In the genomic region with DNA sequence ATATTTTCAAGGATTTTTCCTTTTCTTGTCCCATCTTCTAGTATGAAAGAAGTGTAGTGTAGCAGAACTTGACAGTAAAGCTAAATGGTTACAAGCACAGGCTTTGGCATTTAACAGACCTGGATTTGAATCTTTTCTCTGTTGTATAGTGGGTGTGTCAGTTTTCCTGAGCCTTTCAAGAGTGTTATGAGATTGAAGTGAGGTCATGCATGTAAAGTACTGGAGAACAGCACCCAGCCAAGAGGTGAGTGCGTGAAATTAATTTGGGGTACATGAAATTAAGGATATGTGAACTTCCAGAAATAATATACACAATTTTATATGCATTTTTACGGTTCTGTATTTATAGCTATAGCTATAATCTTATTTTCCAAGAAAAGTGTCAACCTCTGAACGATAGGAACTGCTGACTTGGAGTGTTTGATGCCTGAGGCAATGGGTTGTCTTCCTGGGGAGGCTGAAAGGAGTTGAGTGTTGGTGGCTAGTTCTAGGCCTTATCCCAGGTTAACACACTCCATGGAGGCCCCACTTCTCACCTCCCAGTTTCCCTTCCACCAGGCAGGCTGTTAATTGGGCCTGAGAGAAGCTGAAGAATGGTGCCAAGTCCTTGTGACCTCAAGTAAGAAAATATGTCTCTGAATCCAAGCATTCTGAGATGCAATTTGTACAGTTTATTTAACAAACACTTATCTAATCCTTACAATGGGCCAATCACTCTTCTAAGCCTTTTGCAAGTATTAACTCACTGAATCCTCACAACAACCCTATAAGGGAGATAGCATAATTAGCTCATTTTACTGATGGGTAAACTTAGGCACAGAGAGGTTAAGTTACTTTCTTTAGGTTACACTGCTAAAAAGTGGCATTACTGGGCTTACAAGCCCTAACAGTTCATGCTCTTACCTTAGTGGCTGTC, we compare ENCODE assay signal across 13 cellular contexts. TPM values are rescaled to one million over a fixed set of nuclear protein-coding genes. Genes with fewer than 3 reads are reported as not detected.
DNase-seq lines count a peak whose midpoint lies in the region; ATAC-seq and TF ChIP-seq lines count a peak whose summit lies in the region.
"Had no signal": no experiment of that assay in that cellular context is flagged by ENCODE, and none has a peak within 500 bp of the region (broad histone marks: within the 10 kb centered on the region; RNA-seq: fewer than 3 reads in every experiment).

No MANE protein-coding gene starts in this region.

- no peak overlapping the region for H3K23ac ChIP-seq in H9 (ENCODE audit: insufficient read length, low read depth, low read length)
- H3K23ac ChIP-seq in trophoblast cell (ENCODE audit: low read length) = no peak overlapping the region

- H3K4me1 ChIP-seq in H9 (ENCODE audit: insufficient read depth, low read length) (peaks cover 38% of the 10 kb centered on the region; the same call in 1 of the 2 replicates), PC-9 (replicated peaks; ENCODE audit: insufficient read depth) (peaks cover 29% of the 10 kb centered on the region), endodermal cell (ENCODE audit: control insufficient read depth, insufficient read depth, low read length) (peaks cover 16% of the 10 kb centered on the region), trophoblast cell (ENCODE audit: control insufficient read depth in 1 of 2, insufficient read depth in 2 of 2, low read length in 2 of 2) (peaks cover 3 to 6% of the 10 kb centered on the region in 2 experiments), right lobe of liver (peaks cover 0 to 8% (median 3%) of the 10 kb centered on the region in 4 donors)
- H3K4me1 ChIP-seq: SJCRH30 had no signal

- WGBS in H9 (ENCODE audit: extremely low coverage, insufficient read length, low lambda C conversion rate) = no CpG with 5 or more reads among the region's 3 CpGs
- 81% methylated on average over 2 of the region's 3 CpGs; no CpG with 5 or more reads in 1 of the 2 experiments for WGBS in endodermal cell (ENCODE audit: insufficient coverage in 1 of 2, insufficient read length in 1 of 2), 2 experiments
- no CpG with 5 or more reads among the region's 3 CpGs for WGBS in trophoblast cell (ENCODE audit: extremely low coverage, insufficient coverage, insufficient read length)
- 87% methylated on average over 3 of the region's 3 CpGs for WGBS in right lobe of liver (ENCODE audit: insufficient coverage, low coverage, low lambda C conversion rate, missing lambda C conversion rate)

- no peak overlapping the region for H3K9ac ChIP-seq in H9 (ENCODE audit: extremely low read depth, insufficient read length, low read length)
- no peak overlapping the region for H3K9ac ChIP-seq in endodermal cell (ENCODE audit: extremely low read depth, low read length, poor library complexity, severe bottlenecking)
- H3K9ac ChIP-seq in trophoblast cell (ENCODE audit: low read length) = no peak overlapping the region

- H3K14ac ChIP-seq in H9 (ENCODE audit: insufficient read depth, low read length) = no peak overlapping the region
- H3K14ac ChIP-seq in trophoblast cell (ENCODE audit: low read length) = no peak overlapping the region

- no peak for TF ChIP-seq POLR2A in right lobe of liver (IDR thresholded peaks at IDR 0.05)

- H2BK12ac ChIP-seq in H9 (ENCODE audit: insufficient read length, low read depth, low read length) (no peak overlapping the region), trophoblast cell (ENCODE audit: low read length) (no peak overlapping the region)

- H3K27me3 ChIP-seq in H9 (ENCODE audit: insufficient read depth, low read length) (no peaks in the 10 kb centered on the region), PC-9 (ENCODE audit: insufficient read depth, low read depth) (no peaks in the 10 kb centered on the region), endodermal cell (ENCODE audit: control insufficient read depth, insufficient read depth, low read length, poor library complexity, severe bottlenecking) (no peaks in the 10 kb centered on the region), trophoblast cell (ENCODE audit: insufficient read depth, low read length) (no peaks in the 10 kb centered on the region), right lobe of liver (peaks cover 0 to 5% of the 10 kb centered on the region in 2 donors)
- H3K27me3 ChIP-seq: SJCRH30 had no signal

- H3K4ac ChIP-seq in H9 (ENCODE audit: low read depth, low read length) (no peak overlapping the region), trophoblast cell (ENCODE audit: low read depth, low read length) (peak overlapping the region; percentile 90)

- H2AFZ ChIP-seq in H9 (ENCODE audit: low read length) (no peak overlapping the region), PC-9 (no peak overlapping the region), trophoblast cell (ENCODE audit: insufficient read depth, low read length, poor library complexity) (no peak overlapping the region)

- H3K27me3 Mint-ChIP-seq in H9 (ENCODE audit: low read depth) (no peaks in the 10 kb centered on the region), endodermal cell (ENCODE audit: insufficient read depth) (no peaks in the 10 kb centered on the region)

- no peak overlapping the region for H3K56ac ChIP-seq in H9 (ENCODE audit: insufficient read length, low read depth, low read length)

- peaks cover 13% of the 10 kb centered on the region for H3K23me2 ChIP-seq in H9 (ENCODE audit: insufficient read length, low read depth, low read length, poor library complexity, severe bottlenecking)

- no peak overlapping the region for H3K4me3 ChIP-seq in PC-9
- H3K4me3 ChIP-seq in endodermal cell (ENCODE audit: low read length) = no peak overlapping the region
- H3K4me3 ChIP-seq in trophoblast cell (ENCODE audit: low read depth, low read length) = no peak overlapping the region
- H3K4me3 ChIP-seq in right lobe of liver = no peak overlapping the region
- H3K4me3 ChIP-seq: SJCRH30 had no signal

- H4K20me1 ChIP-seq in H9 (ENCODE audit: control insufficient read depth, insufficient read depth, insufficient read length) (no peaks in the 10 kb centered on the region), PC-9 (ENCODE audit: insufficient read depth) (no peaks in the 10 kb centered on the region)

- H3K18ac ChIP-seq in H9 (ENCODE audit: insufficient read length, low read depth, low read length) = no peak overlapping the region
- H3K18ac ChIP-seq in trophoblast cell (ENCODE audit: low read length) = no peak overlapping the region

- H3F3A ChIP-seq in PC-9 (ENCODE audit: insufficient read depth, low read depth) = peaks cover 13% of the 10 kb centered on the region; the same call in 1 of the 2 replicates

- H2BK15ac ChIP-seq in H9 (ENCODE audit: low read depth, low read length) = no peak overlapping the region

- POLR2A ChIA-PET in PC-9 (lab: Charles Lee; ENCODE audit: unreplicated experiment) = interaction anchor here (0.6 to 0.7 kb wide), 2 partner anchors 104 to 702 kb away, joined by 4 to 18 read pairs; no protein-coding TSS in a partner anchor

- H3K4me1 Mint-ChIP-seq in H9 (peaks cover 74 to 82% of the 10 kb centered on the region in 2 experiments), endodermal cell (peaks cover 72% of the 10 kb centered on the region)

- H2BK20ac ChIP-seq in H9 (ENCODE audit: low read depth, low read length, poor library complexity, severe bottlenecking) = no peak overlapping the region

- H3K79me2 ChIP-seq in H9 (ENCODE audit: insufficient read depth, low read length) = peaks cover 49% of the 10 kb centered on the region
- H3K79me2 ChIP-seq in PC-9 (ENCODE audit: low read depth) = peaks cover 89% of the 10 kb centered on the region
- H3K79me2 ChIP-seq in trophoblast cell (ENCODE audit: control insufficient read depth, insufficient read depth, low read length, poor library complexity) = peaks cover 22% of the 10 kb centered on the region

- no TSS peak for BruUV-seq in PC-9 (replicated peaks; lab: Mats Ljungman, UMichigan)

- H3K4me2 ChIP-seq in H9 (ENCODE audit: insufficient read depth, insufficient read length, low read length) (no peak overlapping the region), PC-9 (peak overlapping the region; percentile 90; the same call in 1 of the 2 replicates), trophoblast cell (ENCODE audit: low read length) (no peak overlapping the region)

- ATAC-seq in GM21447 (IDR thresholded peaks at IDR 0.05; ENCODE audit: unreplicated experiment) (no peak), right lobe of liver (no peak)
- ATAC-seq in stimulated activated naive CD8-positive, alpha-beta T cell treated with anti-CD3 and anti-CD28 coated beads, Interleukin-15, Interleukin-2, amounts not matched to agents 100 U/mL and 50 U/mL, for 24 hours = no peak
- ATAC-seq: HCT116 had no signal

- H2BK5ac ChIP-seq in H9 (ENCODE audit: insufficient read length, low read length) (no peak overlapping the region), trophoblast cell (ENCODE audit: low read depth, low read length, poor library complexity) (no peak overlapping the region)

- H3K27ac Mint-ChIP-seq in H9 = peak overlapping the region; percentile 16 to 95 (median 92); a peak in 6 of 7 replicates
- no peak overlapping the region for H3K27ac Mint-ChIP-seq in endodermal cell
- H3K27ac Mint-ChIP-seq: CD14-positive monocyte had no signal

- no peak overlapping the region for H4K12ac ChIP-seq in trophoblast cell (ENCODE audit: low read depth, low read length)

- H3K36me3 Mint-ChIP-seq in H9 (ENCODE audit: insufficient read depth in 1 of 3, low read depth in 3 of 3) (peaks cover 2 to 9% (median 4%) of the 10 kb centered on the region in 3 experiments; a peak in 6 of 7 replicates), endodermal cell (ENCODE audit: low read depth) (peaks cover 8% of the 10 kb centered on the region)

- no peak overlapping the region for H4K91ac ChIP-seq in H9 (ENCODE audit: insufficient read length, low read depth, low read length)
- H4K91ac ChIP-seq in trophoblast cell (ENCODE audit: low read depth, low read length) = no peak overlapping the region

- H2BK120ac ChIP-seq in H9 (ENCODE audit: low read depth, low read length, poor library complexity, severe bottlenecking) (no peak overlapping the region), trophoblast cell (ENCODE audit: insufficient read depth, low read length, poor library complexity) (no peak overlapping the region)

- H4K8ac ChIP-seq in H9 (replicated peaks; ENCODE audit: insufficient read length, low read depth, low read length) (no peak overlapping the region), trophoblast cell (ENCODE audit: low read depth, low read length) (no peak overlapping the region)

- peak overlapping the region; percentile 66 for H2AK5ac ChIP-seq in H9 (ENCODE audit: insufficient read length, low read length)
- H2AK5ac ChIP-seq in trophoblast cell (ENCODE audit: low read length) = no peak overlapping the region

- H3K9me3 ChIP-seq in H9 (ENCODE audit: control insufficient read depth, low read depth, low read length) (no peaks in the 10 kb centered on the region), PC-9 (ENCODE audit: insufficient read depth, low read depth) (no peaks in the 10 kb centered on the region), endodermal cell (ENCODE audit: control insufficient read depth, low read length) (no peaks in the 10 kb centered on the region), trophoblast cell (ENCODE audit: insufficient read depth, low read depth, low read length) (no peaks in the 10 kb centered on the region), right lobe of liver (no peaks in the 10 kb centered on the region)
- H3K9me3 ChIP-seq: SJCRH30 had no signal

- TF ChIP-seq CTCF in H9 (conservative IDR thresholded peaks at IDR 0.05) (no peak), PC-9 (conservative IDR thresholded peaks at IDR 0.05) (no peak), endodermal cell (conservative IDR thresholded peaks at IDR 0.05) (no peak), right lobe of liver (IDR thresholded peaks at IDR 0.05) (no peak)

- H3K36me3 ChIP-seq in PC-9 (ENCODE audit: low read depth) (0 out of 2 replicates have a peak, but pooled peaks cover 3% of the 10 kb centered on the region), endodermal cell (ENCODE audit: control insufficient read depth, insufficient read depth, low read length) (no peaks in the 10 kb centered on the region), trophoblast cell (ENCODE audit: control insufficient read depth in 1 of 2, insufficient read depth in 2 of 2, low read length in 2 of 2) (no peaks in the 10 kb centered on the region), right lobe of liver (no peaks in the 10 kb centered on the region)
- H3K36me3 ChIP-seq: SJCRH30 had no signal

- no peak overlapping the region for H4K5ac ChIP-seq in H9 (ENCODE audit: insufficient read length, low read depth, low read length)

- H3T11ph ChIP-seq in H9 (ENCODE audit: low read length) = no peak overlapping the region

- H3K4me3 Mint-ChIP-seq in H9 (peak overlapping the region; percentile 14 to 97; a peak in 2 of 5 replicates), endodermal cell (peak overlapping the region; percentile 95)
- H3K4me3 Mint-ChIP-seq: CD14-positive monocyte had no signal

- H3K79me1 ChIP-seq in H9 (ENCODE audit: insufficient read depth, low read depth, low read length, poor library complexity, severe bottlenecking) (peaks cover 4% of the 10 kb centered on the region), trophoblast cell (ENCODE audit: low read length) (peaks cover 22% of the 10 kb centered on the region)

- DNase-seq in H9 = no peak
- no peak for DNase-seq in PC-9
- no peak for DNase-seq in endodermal cell
- DNase-seq in trophoblast cell = no peak
- no peak for DNase-seq in right lobe of liver
- no peak for DNase-seq in stimulated activated naive CD8-positive, alpha-beta T cell treated with anti-CD3 and anti-CD28 coated beads, Interleukin-15, Interleukin-2, amounts not matched to agents 100 U/mL and 50 U/mL, for 24 hours
- DNase-seq: DMS153, NCI-H187, NCI-H526 treated with DMSO at 0.1 percent for 48 hours, SJCRH30 had no signal

- H3K9me3 Mint-ChIP-seq in H9 = no peaks in the 10 kb centered on the region; a peak in 1 of 5 replicates
- H3K9me3 Mint-ChIP-seq in endodermal cell = no peaks in the 10 kb centered on the region

- H3K9me2 ChIP-seq in PC-9 (ENCODE audit: insufficient read depth) = no peaks in the 10 kb centered on the region

- intact Hi-C loops in PC-9 (cut with micrococcal nuclease; ENCODE audit: unreplicated experiment) = loop anchor here (10.0 kb wide), 2 partner anchors 97 to 387 kb away; no protein-coding TSS in a partner anchor
- intact Hi-C loops in right lobe of liver (cut with DNase I) = no loop called here

- CTCF ChIA-PET in PC-9 (lab: Charles Lee) = interaction anchor here (0.5 to 0.7 kb wide), 2 partner anchors 68 to 360 kb away, joined by 3 to 5 read pairs; no protein-coding TSS in a partner anchor

- H3K27ac ChIP-seq in H9 (ENCODE audit: insufficient read length, low read depth, low read length) (peak overlapping the region; percentile 13), PC-9 (no peak overlapping the region), endodermal cell (ENCODE audit: low read depth, low read length) (no peak overlapping the region), trophoblast cell (ENCODE audit: low read depth, low read length) (no peak overlapping the region), right lobe of liver (no peak overlapping the region)
- H3K27ac ChIP-seq: SJCRH30 had no signal

RNA-seq across cellular contexts. Expression of a gene that starts 4.4 kb away (rescaled TPM):
- total RNA-seq in H9 (2021) (75.9 and 76.4 TPM in 2 replicates), PC-9 (2021) (16.0 and 19.0 TPM in 2 replicates), endodermal cell (10 to 100 TPM; 77.4 to 77.9 TPM), right lobe of liver (under 1 TPM; 0.04 to 0.58 (median 0.37) TPM)
- 28.6 TPM for polyA plus RNA-seq in endodermal cell (2013, experiment 1 of 2)
- 27.2 TPM for polyA plus RNA-seq in endodermal cell (2013, experiment 2 of 2)
- polyA plus RNA-seq in trophoblast cell (2013) = 29.9 and 31.0 TPM in 2 replicates
- polyA plus RNA-seq: CD14-positive monocyte had no signal

Comparison
In these comparisons a context has a peak if more than half of its experiments do, and no peak if none do; other contexts are left out.
1. RNA of a gene that starts 4.4 kb away (total RNA-seq): 77.4 to 77.9 TPM in endodermal cell, 75.9 to 76.4 TPM in H9 and 16.0 to 19.0 TPM in PC-9; 0.04 to 0.58 TPM in right lobe of liver; every median in the first group is over 10 times any median in the second.